Comparison of ENCODE assay signal across 8 cellular contexts in the genomic region with DNA sequence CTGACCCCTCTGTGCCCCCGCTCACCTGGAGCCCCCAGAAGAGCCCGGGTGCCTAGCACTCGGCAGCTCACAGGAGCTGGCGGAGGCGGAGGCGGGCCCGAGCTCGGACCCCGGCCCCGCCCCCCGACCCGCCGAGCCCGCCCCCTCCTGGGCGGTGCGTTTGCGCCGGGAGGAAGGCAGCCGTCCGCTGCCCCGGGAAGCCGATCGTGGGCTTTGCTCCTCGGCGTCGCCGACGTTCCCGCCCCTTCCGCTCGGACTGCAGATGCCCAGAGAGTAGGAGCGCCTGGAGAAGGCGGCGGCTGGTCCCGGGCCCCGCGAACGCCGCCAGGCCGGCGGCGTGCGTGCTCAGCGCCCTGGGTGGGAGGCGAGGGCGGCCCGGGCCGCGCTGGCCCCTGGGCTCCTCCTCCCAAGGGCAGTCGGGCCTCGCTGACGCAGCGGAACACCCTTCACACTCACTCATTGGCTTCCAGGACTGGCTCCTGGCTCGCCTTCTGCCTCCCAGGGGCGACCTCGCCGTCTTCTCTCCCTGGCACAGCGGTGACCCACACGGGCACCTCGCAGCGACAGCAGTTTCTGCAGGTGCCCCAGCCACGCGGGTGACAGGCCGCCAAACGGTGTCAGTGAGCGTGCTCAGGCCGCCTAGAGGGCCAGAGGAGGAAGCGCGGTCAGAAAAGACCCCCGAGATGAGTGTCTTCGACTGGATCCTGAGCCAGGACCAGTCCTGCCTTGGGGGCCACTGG. TPM values are rescaled to one million over a fixed set of nuclear protein-coding genes. Genes with fewer than 3 reads are reported as not detected.
A peak's percentile ranks its signal among the peaks of the same experiment; 100 is the strongest.
DNase-seq lines count a peak whose midpoint lies in the region; ATAC-seq and TF ChIP-seq lines count a peak whose summit lies in the region.

Gene PLSCR3 (minus strand): TSS at position 74 of the 740 bp plus-strand sequence. CDS start 415 bp downstream, outside the sequence.

- peak within 1 kb of the TSS; percentile 99 for H3K4me2 ChIP-seq in SK-N-SH

- POLR2A ChIA-PET in SK-N-SH (lab: Yijun Ruan, JAX) = interaction anchor here (1.0 kb wide), 1 partner anchor 9 kb away, joined by 4 read pairs; the partner anchor contains the start of gene TMEM256

- H3K36me3 ChIP-seq in KOPT-K1 (ENCODE audit: insufficient read depth, low read length) = no peaks in the 10 kb centered on the region
- peaks cover 16 to 23% of the 10 kb centered on the region in 2 experiments for H3K36me3 ChIP-seq in SK-N-SH (replicated peaks in 1 of 2; ENCODE audit: control insufficient read depth in 1 of 2, insufficient read depth in 2 of 2, low read length in 1 of 2)

- no peaks in the 10 kb centered on the region for H3K9me3 ChIP-seq in KOPT-K1 (ENCODE audit: insufficient read depth, low read length, poor library complexity, severe bottlenecking)
- no peaks in the 10 kb centered on the region for H3K9me3 ChIP-seq in SK-N-SH

- H3F3A ChIP-seq in SK-N-SH (replicated peaks; ENCODE audit: insufficient read depth) = peaks cover 16% of the 10 kb centered on the region

- no peaks in the 10 kb centered on the region for H4K20me1 ChIP-seq in SK-N-SH (ENCODE audit: insufficient read depth)

- no peaks in the 10 kb centered on the region for H3K9me2 ChIP-seq in SK-N-SH

- peaks cover 22% of the 10 kb centered on the region; the same call in 1 of the 2 replicates for H3K79me2 ChIP-seq in SK-N-SH (ENCODE audit: insufficient read depth)

- H3K4me3 ChIP-seq in SK-N-SH (ENCODE audit: low read depth in 2 of 2, low read length in 1 of 2) = peak within 1 kb of the TSS; percentile 79 to 92

- ATAC-seq in GM21717 (IDR thresholded peaks at IDR 0.05; ENCODE audit: unreplicated experiment) = peak; percentile 66

- peak within 1 kb of the TSS; percentile 89 for H3K9ac ChIP-seq in SK-N-SH

- 1% methylated on average over 33 of the region's 71 CpGs for WGBS in SK-N-SH (ENCODE audit: low lambda C conversion rate)

- no peak for TF ChIP-seq RAD21 in SK-N-SH (IDR thresholded peaks at IDR 0.05; ENCODE audit: low read length)

- H2AFZ ChIP-seq in SK-N-SH (ENCODE audit: low read depth) = peak within 1 kb of the TSS; percentile 79

- peak; percentile 81 for DNase-seq in DMS79 treated with DMSO at 0.1 percent for 48 hours (lab: John Stamatoyannopoulos, UW)
- DNase-seq in SK-N-SH = peak; percentile 98
- DNase-seq in activated naive CD4-positive, alpha-beta T cell treated with anti-CD3 and anti-CD28 coated beads, Interleukin-2, amount 50 U/mL, for 16 hours = peak; percentile 85
- peak; percentile 94 for DNase-seq in germinal center (ENCODE audit: low spot score)
- peak in 51 of 56 donors; percentile 17 to 86 (median 72) for DNase-seq in nucleus accumbens (lab: John Stamatoyannopoulos, UW)
- peak in 48 of 49 donors; percentile 31 to 94 (median 76) for DNase-seq in substantia nigra (lab: John Stamatoyannopoulos, UW)

- TF ChIP-seq CTCF in SK-N-SH (IDR thresholded peaks at IDR 0.05) = peak; percentile 39

- H3K27ac ChIP-seq in KOPT-K1 (ENCODE audit: low read depth, low read length, poor library complexity, severe bottlenecking) = peak within 1 kb of the TSS; percentile 66
- peak within 1 kb of the TSS; percentile 85 to 91 for H3K27ac ChIP-seq in SK-N-SH (ENCODE audit: low read depth in 2 of 2, low read length in 1 of 2)
- H3K27ac ChIP-seq in substantia nigra (ENCODE audit: low read depth, low read length, poor library complexity, severe bottlenecking) = peak within 1 kb of the TSS; percentile 84

- no peaks in the 10 kb centered on the region for H3K27me3 ChIP-seq in SK-N-SH (ENCODE audit: insufficient read depth)

- CTCF ChIA-PET in SK-N-SH (lab: Yijun Ruan, JAX) = interaction anchor here (1.5 to 2.5 kb wide), 3 partner anchors 11 to 108 kb away, joined by 4 to 13 read pairs (median 6); no protein-coding TSS in a partner anchor

- peaks cover 0 to 9% of the 10 kb centered on the region in 2 experiments; a peak in 1 of 4 replicates for H3K4me1 ChIP-seq in SK-N-SH (ENCODE audit: control insufficient read depth in 1 of 2, insufficient read depth in 2 of 2, low read depth in 1 of 2, low read length in 1 of 2)

- TF ChIP-seq EP300 in SK-N-SH (IDR thresholded peaks at IDR 0.05; ENCODE audit: borderline replicate concordance in 1 of 2, low read depth in 1 of 2, low read length in 1 of 2) = no peak

TF ChIP-seq in SK-N-SH, 30 proteins besides CTCF, POLR2A, EP300 and RAD21 (continues in another document):
- TF ChIP-seq, protein P1, sequence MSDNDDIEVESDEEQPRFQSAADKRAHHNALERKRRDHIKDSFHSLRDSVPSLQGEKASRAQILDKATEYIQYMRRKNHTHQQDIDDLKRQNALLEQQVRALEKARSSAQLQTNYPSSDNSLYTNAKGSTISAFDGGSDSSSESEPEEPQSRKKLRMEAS (IDR thresholded peaks at IDR 0.05; ENCODE audit: low read depth) = peak; percentile 64; the same call in 1 of the 2 replicates
- TF ChIP-seq NRF1 (IDR thresholded peaks at IDR 0.05; ENCODE audit: low read depth, low read length) = peak; percentile 49; the same call in 1 of the 2 replicates
- TF ChIP-seq GABPA (IDR thresholded peaks at IDR 0.05; ENCODE audit: low read depth) = peak; percentile 71
- peak; percentile 61; the same call in 1 of the 2 replicates for TF ChIP-seq FOXJ3 (CRISPR knock-in tag; IDR thresholded peaks at IDR 0.05)
- TF ChIP-seq TCF12 (IDR thresholded peaks at IDR 0.05) = no peak
- no peak for TF ChIP-seq MEF2A (IDR thresholded peaks at IDR 0.05; ENCODE audit: borderline replicate concordance, low read depth)
- peak; percentile 60 for TF ChIP-seq TAF1 (IDR thresholded peaks at IDR 0.05; ENCODE audit: borderline replicate concordance, low read depth, low read length)
- TF ChIP-seq, protein P2, sequence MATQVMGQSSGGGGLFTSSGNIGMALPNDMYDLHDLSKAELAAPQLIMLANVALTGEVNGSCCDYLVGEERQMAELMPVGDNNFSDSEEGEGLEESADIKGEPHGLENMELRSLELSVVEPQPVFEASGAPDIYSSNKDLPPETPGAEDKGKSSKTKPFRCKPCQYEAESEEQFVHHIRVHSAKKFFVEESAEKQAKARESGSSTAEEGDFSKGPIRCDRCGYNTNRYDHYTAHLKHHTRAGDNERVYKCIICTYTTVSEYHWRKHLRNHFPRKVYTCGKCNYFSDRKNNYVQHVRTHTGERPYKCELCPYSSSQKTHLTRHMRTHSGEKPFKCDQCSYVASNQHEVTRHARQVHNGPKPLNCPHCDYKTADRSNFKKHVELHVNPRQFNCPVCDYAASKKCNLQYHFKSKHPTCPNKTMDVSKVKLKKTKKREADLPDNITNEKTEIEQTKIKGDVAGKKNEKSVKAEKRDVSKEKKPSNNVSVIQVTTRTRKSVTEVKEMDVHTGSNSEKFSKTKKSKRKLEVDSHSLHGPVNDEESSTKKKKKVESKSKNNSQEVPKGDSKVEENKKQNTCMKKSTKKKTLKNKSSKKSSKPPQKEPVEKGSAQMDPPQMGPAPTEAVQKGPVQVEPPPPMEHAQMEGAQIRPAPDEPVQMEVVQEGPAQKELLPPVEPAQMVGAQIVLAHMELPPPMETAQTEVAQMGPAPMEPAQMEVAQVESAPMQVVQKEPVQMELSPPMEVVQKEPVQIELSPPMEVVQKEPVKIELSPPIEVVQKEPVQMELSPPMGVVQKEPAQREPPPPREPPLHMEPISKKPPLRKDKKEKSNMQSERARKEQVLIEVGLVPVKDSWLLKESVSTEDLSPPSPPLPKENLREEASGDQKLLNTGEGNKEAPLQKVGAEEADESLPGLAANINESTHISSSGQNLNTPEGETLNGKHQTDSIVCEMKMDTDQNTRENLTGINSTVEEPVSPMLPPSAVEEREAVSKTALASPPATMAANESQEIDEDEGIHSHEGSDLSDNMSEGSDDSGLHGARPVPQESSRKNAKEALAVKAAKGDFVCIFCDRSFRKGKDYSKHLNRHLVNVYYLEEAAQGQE (IDR thresholded peaks at IDR 0.05; ENCODE audit: low read depth, low read length) = no peak; the same call in 1 of the 2 replicates
- TF ChIP-seq GATA2 (CRISPR knock-in tag; IDR thresholded peaks at IDR 0.05) = no peak
- TF ChIP-seq RCOR1 (IDR thresholded peaks at IDR 0.05; ENCODE audit: low read length) = no peak
- TF ChIP-seq POLR2AphosphoS5 (IDR thresholded peaks at IDR 0.05; ENCODE audit: low read depth, low read length) = peak; percentile 85
- TF ChIP-seq SIN3A (IDR thresholded peaks at IDR 0.05; ENCODE audit: borderline replicate concordance, low read depth, low read length) = peak; percentile 19; the same call in 1 of the 2 replicates
- TF ChIP-seq, protein P3, sequence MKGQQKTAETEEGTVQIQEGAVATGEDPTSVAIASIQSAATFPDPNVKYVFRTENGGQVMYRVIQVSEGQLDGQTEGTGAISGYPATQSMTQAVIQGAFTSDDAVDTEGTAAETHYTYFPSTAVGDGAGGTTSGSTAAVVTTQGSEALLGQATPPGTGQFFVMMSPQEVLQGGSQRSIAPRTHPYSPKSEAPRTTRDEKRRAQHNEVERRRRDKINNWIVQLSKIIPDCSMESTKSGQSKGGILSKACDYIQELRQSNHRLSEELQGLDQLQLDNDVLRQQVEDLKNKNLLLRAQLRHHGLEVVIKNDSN (IDR thresholded peaks at IDR 0.05; ENCODE audit: borderline replicate concordance, low read depth) = no peak
- no peak for TF ChIP-seq JUND (IDR thresholded peaks at IDR 0.05)
- TF ChIP-seq ZBTB33 (IDR thresholded peaks at IDR 0.05; ENCODE audit: borderline replicate concordance, low read depth) = no peak
- TF ChIP-seq EZH2phosphoT487 (IDR thresholded peaks at IDR 0.05; ENCODE audit: borderline replicate concordance, low read depth) = no peak
- no peak for TF ChIP-seq FOXM1 (IDR thresholded peaks at IDR 0.05; ENCODE audit: low read depth)

RNA-seq across cellular contexts. Expression of gene PLSCR3, which starts in this region (rescaled TPM):
- 72.0 and 95.0 TPM in 2 replicates for polyA plus RNA-seq in SK-N-SH (2012; rRNA removed)
- 44.4 and 71.7 TPM in 2 replicates for polyA plus RNA-seq in SK-N-SH (2012; cell fraction: cytosol; rRNA removed)
- 149 and 189 TPM in 2 replicates for polyA plus RNA-seq in SK-N-SH (2012; cell fraction: nucleus; rRNA removed)

Comparison
In these comparisons a context has a peak if more than half of its experiments do, and no peak if none do; other contexts are left out.
1. Peak in every context shown above with its lines: DNase-seq, ATAC-seq, H3K4me3 ChIP-seq and H3K27ac ChIP-seq.